In genomic region chr15:90660195-90660995, GRCh38 we compare ENCODE assay signal across 8 cellular contexts. TPM values are rescaled to one million over a fixed set of nuclear protein-coding genes. Genes with fewer than 3 reads are reported as not detected.
DNase-seq lines count a peak whose midpoint lies in the region; ATAC-seq, FAIRE-seq and TF ChIP-seq lines count a peak whose summit lies in the region.

No MANE protein-coding gene starts in this region.

- peak; percentile 47 to 64 for DNase-seq in A549 (ENCODE audit: low read depth in 1 of 2, low spot score in 1 of 2)
- peak; percentile 12 to 38 (median 24) for DNase-seq in activated naive CD4-positive, alpha-beta T cell (lab: John Stamatoyannopoulos, UW)
- DNase-seq in Right ventricle myocardium superior: peak; percentile 84
- peak; percentile 67 to 73 (median 70) for DNase-seq in stimulated activated CD4-positive, alpha-beta T cell treated with anti-CD3 and anti-CD28 coated beads, Interleukin-12 subunit alpha, Interleukin-12 subunit beta, amount 100 ng/mL, for 48 hours (ENCODE audit: low read depth in 2 of 3, low spot score in 1 of 3)
- no peak for DNase-seq in NCI-H2029 (lab: John Stamatoyannopoulos, UW)

- ATAC-seq in A549 (peak; percentile 65 to 79), GM19023 (IDR thresholded peaks at IDR 0.05; ENCODE audit: unreplicated experiment) (peak; percentile 64), HG03139 (IDR thresholded peaks at IDR 0.05; ENCODE audit: unreplicated experiment) (peak; percentile 47), Right ventricle myocardium superior (ENCODE audit: poor library complexity) (peak; percentile 79)

- H3K27ac ChIP-seq in A549: peak overlapping the region in 1 of 2 experiments; percentile 30; a peak in 2 of 6 replicates

- peaks cover 10% of the 10 kb centered on the region for H3K4me1 ChIP-seq in A549

- no peak for TF ChIP-seq RAD21 in A549 (conservative IDR thresholded peaks at IDR 0.05 in 1 of 2, IDR thresholded peaks at IDR 0.05 in 1 of 2)

- H3K4me3 ChIP-seq in A549: no peak overlapping the region

- POLR2A ChIA-PET in A549 (lab: Yijun Ruan, JAX): no interaction called here

- H3K9me3 ChIP-seq in A549: no peaks in the 10 kb centered on the region

- TF ChIP-seq POLR2A in A549 (IDR thresholded peaks at IDR 0.05; ENCODE audit: low read length): no peak
- TF ChIP-seq POLR2A in Raji (IDR thresholded peaks at IDR 0.05; ENCODE audit: insufficient read depth, low read depth, low read length): peak; percentile 47; the same call in 1 of the 2 replicates

- TF ChIP-seq EP300 in A549 (IDR thresholded peaks at IDR 0.05): no peak

- intact Hi-C loops in Right ventricle myocardium superior (cut with DNase I): no loop called here

- WGBS in A549 (ENCODE audit: missing lambda C conversion rate): 57% methylated on average over 12 of the region's 12 CpGs

- CTCF ChIA-PET in A549 (lab: Yijun Ruan, JAX): interaction anchor here (1.0 to 14.1 kb wide), 5 partner anchors 12 to 226 kb away, joined by 3 to 265 read pairs (median 3); partner anchors contain the start of gene FES

- H3K4me2 ChIP-seq in A549: peak overlapping the region; percentile 10

- no peak for FAIRE-seq in A549 (lab: Jason Lieb, UNC)

- no peak for TF ChIP-seq CTCF in A549 (IDR thresholded peaks at IDR 0.05)

TF ChIP-seq in A549, 52 proteins besides CTCF, POLR2A, EP300 and RAD21:
- no peak for TF ChIP-seq JUNB (IDR thresholded peaks at IDR 0.05)
- TF ChIP-seq FOSL2 (IDR thresholded peaks at IDR 0.05): no peak
- peak; percentile 31; the same call in 1 of the 2 replicates for TF ChIP-seq FOSL2 (CRISPR knock-in tag; IDR thresholded peaks at IDR 0.05)

RNA-seq across cellular contexts. Expression of gene BLM, which starts 56.8 kb away (rescaled TPM):
- polyA plus RNA-seq in A549 (2011; rRNA removed): 14.5 and 15.2 TPM in 2 replicates
- polyA plus RNA-seq in A549 (2012; cell fraction: cytosol; rRNA removed): 6.3 and 6.5 TPM in 2 replicates
- polyA plus RNA-seq in A549 (2012; cell fraction: nucleus; rRNA removed): 6.2 and 9.2 TPM in 2 replicates
- polyA plus RNA-seq in A549 (2017; fragmentation: RNase III; extraction: RNeasy Plus Mini Kit Qiagen cat#74134 plus additional on column Dnase treatment): 8.6 to 10.5 TPM (median 10.2 TPM) in 3 replicates
- 19.5 and 21.5 TPM in 2 replicates for polyA minus RNA-seq in A549 (2011; rRNA and poly(A)+ RNA removed)
- total RNA-seq in Right ventricle myocardium superior: 37.0 TPM
